In genomic region chr12:12813120-12814101, GRCh38 we compare ENCODE assay signal across 1 cellular context.
TF ChIP-seq lines count a peak whose summit lies in the region.

Gene DDX47, plus strand, starts transcription at chr12:12813346. Its CDS starts 22 bp downstream, at chr12:12813368.

TF ChIP-seq in H1, 55 proteins besides CTCF, POLR2A, EP300 and RAD21:
- no peak for TF ChIP-seq TCF12 (IDR thresholded peaks at IDR 0.05; ENCODE audit: low read depth, low read length)
- TF ChIP-seq CHD2 (IDR thresholded peaks at IDR 0.05; ENCODE audit: low read length): peak; percentile 70
- TF ChIP-seq TAF1 (IDR thresholded peaks at IDR 0.05; ENCODE audit: low read depth, low read length): peak; percentile 98
- peak; percentile 80 for TF ChIP-seq KDM5A (IDR thresholded peaks at IDR 0.05; ENCODE audit: low read length)
- no peak for TF ChIP-seq SIRT6 (IDR thresholded peaks at IDR 0.05; ENCODE audit: low read length)
- no peak for TF ChIP-seq HDAC6 (IDR thresholded peaks at IDR 0.05; ENCODE audit: low read depth, low read length)
- TF ChIP-seq, protein P1, sequence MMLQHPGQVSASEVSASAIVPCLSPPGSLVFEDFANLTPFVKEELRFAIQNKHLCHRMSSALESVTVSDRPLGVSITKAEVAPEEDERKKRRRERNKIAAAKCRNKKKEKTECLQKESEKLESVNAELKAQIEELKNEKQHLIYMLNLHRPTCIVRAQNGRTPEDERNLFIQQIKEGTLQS (IDR thresholded peaks at IDR 0.05; ENCODE audit: insufficient read depth, low read depth, low read length): 0 out of 2 replicates have a peak, but pooled peaks have one; percentile 1
- TF ChIP-seq HDAC2 (IDR thresholded peaks at IDR 0.05; ENCODE audit: borderline replicate concordance in 1 of 2, low read depth in 2 of 2, low read length in 2 of 2): 0 out of 4 replicates have a peak, but pooled peaks of 1 of the 2 experiments have one; percentile 59
- no peak for TF ChIP-seq GTF2F1 (IDR thresholded peaks at IDR 0.05; ENCODE audit: borderline replicate concordance, low read depth, low read length)
- TF ChIP-seq TAF7 (optimal IDR thresholded peaks at IDR 0.05; ENCODE audit: borderline replicate concordance, low read depth, low read length): peak; percentile 83
- TF ChIP-seq SP1 (IDR thresholded peaks at IDR 0.05; ENCODE audit: low read depth, low read length): no peak
- no peak for TF ChIP-seq CTBP2 (IDR thresholded peaks at IDR 0.05; ENCODE audit: borderline replicate concordance, insufficient read depth, insufficient read length, low read length)
- TF ChIP-seq SP2 (IDR thresholded peaks at IDR 0.05; ENCODE audit: low read length): no peak
- TF ChIP-seq FOSL1 (IDR thresholded peaks at IDR 0.05; ENCODE audit: insufficient read depth, low read depth, low read length): no peak
- TF ChIP-seq, protein P2, sequence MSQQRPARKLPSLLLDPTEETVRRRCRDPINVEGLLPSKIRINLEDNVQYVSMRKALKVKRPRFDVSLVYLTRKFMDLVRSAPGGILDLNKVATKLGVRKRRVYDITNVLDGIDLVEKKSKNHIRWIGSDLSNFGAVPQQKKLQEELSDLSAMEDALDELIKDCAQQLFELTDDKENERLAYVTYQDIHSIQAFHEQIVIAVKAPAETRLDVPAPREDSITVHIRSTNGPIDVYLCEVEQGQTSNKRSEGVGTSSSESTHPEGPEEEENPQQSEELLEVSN (IDR thresholded peaks at IDR 0.05): no peak
- TF ChIP-seq, protein P3, sequence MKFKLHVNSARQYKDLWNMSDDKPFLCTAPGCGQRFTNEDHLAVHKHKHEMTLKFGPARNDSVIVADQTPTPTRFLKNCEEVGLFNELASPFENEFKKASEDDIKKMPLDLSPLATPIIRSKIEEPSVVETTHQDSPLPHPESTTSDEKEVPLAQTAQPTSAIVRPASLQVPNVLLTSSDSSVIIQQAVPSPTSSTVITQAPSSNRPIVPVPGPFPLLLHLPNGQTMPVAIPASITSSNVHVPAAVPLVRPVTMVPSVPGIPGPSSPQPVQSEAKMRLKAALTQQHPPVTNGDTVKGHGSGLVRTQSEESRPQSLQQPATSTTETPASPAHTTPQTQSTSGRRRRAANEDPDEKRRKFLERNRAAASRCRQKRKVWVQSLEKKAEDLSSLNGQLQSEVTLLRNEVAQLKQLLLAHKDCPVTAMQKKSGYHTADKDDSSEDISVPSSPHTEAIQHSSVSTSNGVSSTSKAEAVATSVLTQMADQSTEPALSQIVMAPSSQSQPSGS (IDR thresholded peaks at IDR 0.05; ENCODE audit: low read length): no peak
- peak; percentile 50; the same call in 1 of the 2 replicates for TF ChIP-seq CEBPB (IDR thresholded peaks at IDR 0.05; ENCODE audit: low read depth, low read length)
- peak; percentile 83 for TF ChIP-seq CREB1 (IDR thresholded peaks at IDR 0.05)
- TF ChIP-seq JUND (IDR thresholded peaks at IDR 0.05; ENCODE audit: low read length): no peak
- TF ChIP-seq KDM4A (IDR thresholded peaks at IDR 0.05; ENCODE audit: low read depth, low read length, severe bottlenecking): no peak
- no peak for TF ChIP-seq POU5F1 (IDR thresholded peaks at IDR 0.05; ENCODE audit: low read depth, low read length)
- TF ChIP-seq GABPA (IDR thresholded peaks at IDR 0.05; ENCODE audit: borderline replicate concordance, insufficient read depth, low read length): peak; percentile 89; the same call in 1 of the 2 replicates
- TF ChIP-seq NANOG (IDR thresholded peaks at IDR 0.05; ENCODE audit: insufficient read depth, low read depth, low read length, poor library complexity, severe bottlenecking): no peak
- peak; percentile 82 for TF ChIP-seq POLR2AphosphoS5 (IDR thresholded peaks at IDR 0.05; ENCODE audit: low read depth, low read length)
- peak; percentile 66; the same call in 1 of the 2 replicates for TF ChIP-seq MAX (IDR thresholded peaks at IDR 0.05)
- TF ChIP-seq SAP30 (IDR thresholded peaks at IDR 0.05; ENCODE audit: insufficient read depth, insufficient replicate concordance, low read length): no peak
- peak; percentile 90 for TF ChIP-seq PHF8 (conservative IDR thresholded peaks at IDR 0.05; ENCODE audit: low read depth, low read length)
- TF ChIP-seq SRF (IDR thresholded peaks at IDR 0.05; ENCODE audit: low read depth, low read length): no peak
- TF ChIP-seq SIN3A (conservative IDR thresholded peaks at IDR 0.05 in 1 of 2, IDR thresholded peaks at IDR 0.05 in 1 of 2; ENCODE audit: low read depth in 1 of 2, low read length in 2 of 2): peak; percentile 41 to 89; a peak in 2 of 4 replicates
- TF ChIP-seq ASH2L (IDR thresholded peaks at IDR 0.05; ENCODE audit: low read length): peak; percentile 94
- no peak for TF ChIP-seq RXRA (IDR thresholded peaks at IDR 0.05; ENCODE audit: insufficient read depth, low read depth, low read length)
- TF ChIP-seq EZH2 (IDR thresholded peaks at IDR 0.05; ENCODE audit: low read depth, low read length, severe bottlenecking): no peak
- TF ChIP-seq SP4 (IDR thresholded peaks at IDR 0.05; ENCODE audit: low read length): peak; percentile 56; the same call in 1 of the 2 replicates
- TF ChIP-seq TBP (IDR thresholded peaks at IDR 0.05; ENCODE audit: low read depth, low read length): peak; percentile 89
- TF ChIP-seq JUN (IDR thresholded peaks at IDR 0.05; ENCODE audit: low read depth, low read length): no peak
- TF ChIP-seq KDM1A (IDR thresholded peaks at IDR 0.05; ENCODE audit: borderline replicate concordance, low read length): no peak
- TF ChIP-seq YY1 (IDR thresholded peaks at IDR 0.05; ENCODE audit: low read depth, low read length): peak; percentile 99
- TF ChIP-seq TEAD4 (IDR thresholded peaks at IDR 0.05; ENCODE audit: low read depth, low read length): 0 out of 2 replicates have a peak, but pooled peaks have one; percentile 34
- no peak for TF ChIP-seq CHD7 (IDR thresholded peaks at IDR 0.05; ENCODE audit: insufficient replicate concordance, low read length)
- TF ChIP-seq ZNF274 (IDR thresholded peaks at IDR 0.05; ENCODE audit: borderline replicate concordance, extremely low read depth, low read length): no peak
- TF ChIP-seq BRCA1 (IDR thresholded peaks at IDR 0.05; ENCODE audit: low read depth, low read length): no peak
- TF ChIP-seq NRF1 (IDR thresholded peaks at IDR 0.05; ENCODE audit: low read depth, low read length): no peak
- TF ChIP-seq RBBP5 (IDR thresholded peaks at IDR 0.05; ENCODE audit: borderline replicate concordance, low read depth, low read length): peak; percentile 88
- TF ChIP-seq SUZ12 (IDR thresholded peaks at IDR 0.05; ENCODE audit: low read length): no peak
- TF ChIP-seq RNF2 (IDR thresholded peaks at IDR 0.05; ENCODE audit: borderline replicate concordance, low read depth, low read length, missing control alignments, poor library complexity, severe bottlenecking): no peak
- no peak for TF ChIP-seq CBX5 (IDR thresholded peaks at IDR 0.05; ENCODE audit: low read depth, low read length)
- TF ChIP-seq SIX5 (IDR thresholded peaks at IDR 0.05; ENCODE audit: low read depth, low read length): peak; percentile 89
- no peak for TF ChIP-seq EGR1 (IDR thresholded peaks at IDR 0.05; ENCODE audit: borderline replicate concordance, low read depth, low read length)
